ENCODE assay signal across 31 cellular contexts in genomic region chr2:144362401-144362800, GRCh38.
DNase-seq lines count a peak whose midpoint lies in the region; ATAC-seq, FAIRE-seq and TF ChIP-seq lines count a peak whose summit lies in the region.
"Had no signal": no experiment of that assay in that cellular context is flagged by ENCODE, and none has a peak within 500 bp of the region (broad histone marks: within the 10 kb centered on the region; RNA-seq: fewer than 3 reads in every experiment).

No MANE protein-coding gene starts in this region.

- H3K79me2 ChIP-seq in K562 (ENCODE audit: control insufficient read depth, insufficient read depth, low read length), result no peaks in the 10 kb centered on the region

- DNase-seq in AG20443 (ENCODE audit: low spot score) (peak; percentile 42), HTR-8/SVneo (ENCODE audit: insufficient read length, low spot score) (peak; percentile 34), K562 (ENCODE audit: extremely low read depth in 1 of 4, low spot score in 3 of 4) (no peak), osteocyte (ENCODE audit: extremely low spot score, unreplicated experiment) (no peak), colonic mucosa (no peak), pons (ENCODE audit: low spot score) (no peak), NCI-H524 treated with DMSO at 0.1 percent for 48 hours (lab: John Stamatoyannopoulos, UW) (no peak)
- DNase-seq: activated CD4-positive, CD25-positive, alpha-beta regulatory T cell; activated CD8-positive, alpha-beta memory T cell treated with anti-CD3 and anti-CD28 coated beads, Interleukin-2, amount 10 ng/mL, durations not matched to agents 7 days and 5 days; activated gamma-delta T cell; activated T-cell treated with anti-CD3 and anti-CD28 coated beads, Interleukin-2, amount 50 U/mL, for 4 hours; C1 segment of cervical spinal cord; effector CD4-positive, alpha-beta T cell; hippocampal formation; left cardiac atrium; MG63; NCI-H1105 treated with DMSO at 0.1 percent for 48 hours; NCI-H187 treated with DMSO at 0.1 percent for 48 hours; NCI-H2171 treated with DMSO at 0.1 percent for 48 hours; NCI-H524; nephron progenitor cell; ovary; PC-3; retina; SK-N-SH; stimulated activated CD4-positive, alpha-beta T cell treated with anti-CD3 and anti-CD28 coated beads, Interleukin-2, amount 100 ng/mL, for 48 hours; stomach had no signal

- H3K4me3 Mint-ChIP-seq in osteocyte (ENCODE audit: unreplicated experiment), result no peak overlapping the region
- H3K4me3 Mint-ChIP-seq: activated CD8-positive, alpha-beta memory T cell treated with anti-CD3 and anti-CD28 coated beads, Interleukin-2, amount 10 ng/mL, durations not matched to agents 7 days and 5 days; activated T-cell treated with anti-CD3 and anti-CD28 coated beads, Interleukin-2, amount 50 U/mL, for 4 hours; brain; nephron progenitor cell had no signal

- H3K4me1 ChIP-seq in K562 (replicated peaks in 1 of 2; ENCODE audit: control insufficient read depth in 2 of 2, insufficient read depth in 2 of 2, low read length in 2 of 2) (peaks cover 0 to 28% of the 10 kb centered on the region in 2 experiments; a peak in 3 of 5 replicates), colonic mucosa (no peaks in the 10 kb centered on the region)
- H3K4me1 ChIP-seq: stomach had no signal

- no peak for TF ChIP-seq POLR2A in K562 (conservative IDR thresholded peaks at IDR 0.05)

- peaks cover 55% of the 10 kb centered on the region for H3K4me1 Mint-ChIP-seq in osteocyte (ENCODE audit: unreplicated experiment)

- no peaks in the 10 kb centered on the region for H3K9me1 ChIP-seq in K562 (ENCODE audit: control insufficient read depth, insufficient read depth, low read length)

- H3K36me3 ChIP-seq in K562 (ENCODE audit: control insufficient read depth, insufficient read depth, low read length) (no peaks in the 10 kb centered on the region), colonic mucosa (no peaks in the 10 kb centered on the region)
- H3K36me3 ChIP-seq: gastroesophageal sphincter, MG63, ovary, stomach had no signal

- H3K9me3 ChIP-seq in K562 (replicated peaks; ENCODE audit: control insufficient read depth, insufficient read depth, low read depth, low read length) (no peaks in the 10 kb centered on the region), colonic mucosa (no peaks in the 10 kb centered on the region)
- H3K9me3 ChIP-seq: gastroesophageal sphincter, MG63, ovary, SK-N-SH, stomach had no signal

- TF ChIP-seq RAD21 in K562 (CRISPR knock-in tag; conservative IDR thresholded peaks at IDR 0.05 in 1 of 2, IDR thresholded peaks at IDR 0.05 in 1 of 2), result no peak

- intact Hi-C loops in K562 (cut with micrococcal nuclease), result no loop called here
- intact Hi-C loops in colonic mucosa (cut with DNase I), result no loop called here

- H3K9me3 Mint-ChIP-seq in osteocyte (ENCODE audit: unreplicated experiment), result no peaks in the 10 kb centered on the region
- H3K9me3 Mint-ChIP-seq: activated T-cell treated with anti-CD3 and anti-CD28 coated beads, Interleukin-2, amount 50 U/mL, for 4 hours; brain; nephron progenitor cell had no signal

- no peaks in the 10 kb centered on the region for H3K27me3 Mint-ChIP-seq in osteocyte (ENCODE audit: unreplicated experiment)
- H3K27me3 Mint-ChIP-seq: activated CD8-positive, alpha-beta memory T cell treated with anti-CD3 and anti-CD28 coated beads, Interleukin-2, amount 10 ng/mL, durations not matched to agents 7 days and 5 days; brain had no signal

- no peaks in the 10 kb centered on the region for H4K20me1 ChIP-seq in K562 (replicated peaks; ENCODE audit: control insufficient read depth, insufficient read depth, low read length)

- no peaks in the 10 kb centered on the region for H3K27me3 ChIP-seq in K562 (ENCODE audit: control insufficient read depth in 2 of 2, insufficient read depth in 2 of 2, low read length in 2 of 2)
- H3K27me3 ChIP-seq in colonic mucosa, result no peaks in the 10 kb centered on the region
- H3K27me3 ChIP-seq: gastroesophageal sphincter, MG63, ovary, stomach had no signal

- H3K27ac ChIP-seq in K562 (ENCODE audit: extremely low read depth, low read depth, low read length) (no peak overlapping the region), colonic mucosa (no peak overlapping the region)
- H3K27ac ChIP-seq: gastroesophageal sphincter, ovary, stomach had no signal

- peak overlapping the region; percentile 22; the same call in 1 of the 2 replicates for H2AFZ ChIP-seq in K562 (ENCODE audit: low read depth, low read length)

- FAIRE-seq in HTR-8/SVneo (lab: Jason Lieb, UNC), result no peak
- no peak for FAIRE-seq in K562 (lab: Jason Lieb, UNC)

- no peaks in the 10 kb centered on the region for H3K36me3 Mint-ChIP-seq in osteocyte (ENCODE audit: unreplicated experiment)
- H3K36me3 Mint-ChIP-seq: activated CD8-positive, alpha-beta memory T cell treated with anti-CD3 and anti-CD28 coated beads, Interleukin-2, amount 10 ng/mL, durations not matched to agents 7 days and 5 days; brain had no signal

- ATAC-seq in K562 (no peak), HG03175 (IDR thresholded peaks at IDR 0.05; ENCODE audit: unreplicated experiment) (no peak)
- ATAC-seq: activated CD8-positive, alpha-beta memory T cell treated with anti-CD3 and anti-CD28 coated beads, Interleukin-2, amount 10 ng/mL, durations not matched to agents 7 days and 5 days; activated T-cell treated with anti-CD3 and anti-CD28 coated beads, Interleukin-2, amount 50 U/mL, for 4 hours; gastroesophageal sphincter; HCT116; left cardiac atrium; PC-3 had no signal

- H3K4me2 ChIP-seq in K562 (ENCODE audit: insufficient read depth, low read length), result no peak overlapping the region
- H3K4me2 ChIP-seq: SK-N-SH had no signal

- H3K4me3 ChIP-seq in K562 (no peak overlapping the region), colonic mucosa (no peak overlapping the region)
- H3K4me3 ChIP-seq: gastroesophageal sphincter, MG63, ovary, stomach had no signal

- in situ Hi-C loops in K562 (cut with MboI), result no loop called here

- WGBS in K562 (ENCODE audit: insufficient coverage, low coverage, missing lambda C conversion rate), result 100% methylated on average over 1 of the region's 1 CpG

- no peak for TF ChIP-seq EP300 in K562 (IDR thresholded peaks at IDR 0.05; ENCODE audit: low read length)

- POLR2A ChIA-PET in K562 (lab: Yijun Ruan, JAX), result interaction anchor here (0.7 to 1.8 kb wide), 2 partner anchors 9 to 68 kb away, joined by 3 to 6 read pairs; no protein-coding TSS in a partner anchor

- BruUV-seq in K562 (replicated peaks; lab: Mats Ljungman, UMichigan), result no TSS peak

- CTCF ChIA-PET in K562 (lab: Yijun Ruan, JAX; ENCODE audit: low intra/inter-chr PET ratio), result no interaction called here

- H3K9ac ChIP-seq in K562 (ENCODE audit: insufficient read depth in 1 of 2, low read depth in 2 of 2, low read length in 2 of 2), result no peak overlapping the region
- H3K9ac ChIP-seq in colonic mucosa (ENCODE audit: low read depth in 2 of 2, low read length in 2 of 2), result no peak overlapping the region
- H3K9ac ChIP-seq: SK-N-SH had no signal

- TF ChIP-seq CTCF in K562 (IDR thresholded peaks at IDR 0.05 in 2 of 3, conservative IDR thresholded peaks at IDR 0.05 in 1 of 3; ENCODE audit: insufficient read depth in 2 of 3, low read depth in 1 of 3, low read length in 3 of 3) (no peak), osteocyte (IDR thresholded peaks at IDR 0.05) (no peak), colonic mucosa (IDR thresholded peaks at IDR 0.05) (no peak)

- peak overlapping the region; percentile 52 for H3K27ac Mint-ChIP-seq in osteocyte (ENCODE audit: unreplicated experiment)
- H3K27ac Mint-ChIP-seq: activated CD8-positive, alpha-beta memory T cell treated with anti-CD3 and anti-CD28 coated beads, Interleukin-2, amount 10 ng/mL, durations not matched to agents 7 days and 5 days; brain had no signal

TF ChIP-seq in K562, 482 proteins besides CTCF, POLR2A, EP300 and RAD21 (continues in another document):
- no peak for TF ChIP-seq NFRKB (IDR thresholded peaks at IDR 0.05; ENCODE audit: low read depth)
- no peak for TF ChIP-seq ZNF239 (CRISPR knock-in tag; IDR thresholded peaks at IDR 0.05)
- no peak for TF ChIP-seq PRDM10 (IDR thresholded peaks at IDR 0.05; ENCODE audit: partially characterized antibody)
- TF ChIP-seq ATF4 (CRISPR knock-in tag; IDR thresholded peaks at IDR 0.05), result no peak
- TF ChIP-seq BRD4 (IDR thresholded peaks at IDR 0.05), result no peak

Comparison
In these comparisons a context has a peak if more than half of its experiments do, and no peak if none do; other contexts are left out.
1. DNase-seq: peak in AG20443 (single experiment) and HTR-8/SVneo (single experiment); none in K562 (0 of 4), osteocyte (single experiment), colonic mucosa (single experiment), pons (single experiment) and NCI-H524 treated with DMSO at 0.1 percent for 48 hours (single experiment).